8 cellular contexts compared by ENCODE assay signal in the genomic region with DNA sequence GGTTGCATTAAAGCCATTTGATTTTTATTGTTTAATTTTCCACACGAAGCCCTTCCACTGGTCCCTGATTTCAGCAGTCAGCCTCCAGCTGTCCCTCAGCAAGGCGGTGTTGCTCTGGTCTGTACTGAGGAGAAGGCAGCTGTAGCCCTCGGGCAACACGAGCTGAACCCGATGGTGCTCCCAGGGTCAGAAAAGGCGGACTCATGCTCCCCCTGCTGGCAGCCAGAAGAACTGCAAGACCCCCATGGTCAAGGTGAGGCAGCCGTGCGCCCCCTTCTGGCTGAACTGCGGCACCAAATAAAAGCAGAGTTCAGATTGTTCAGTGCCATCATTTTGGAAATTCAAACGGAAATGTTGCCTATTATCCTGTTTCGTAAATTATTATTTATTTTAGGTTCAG.
DNase-seq lines count a peak whose midpoint lies in the region; ATAC-seq and TF ChIP-seq lines count a peak whose summit lies in the region.
"Not testable (repeated sequence)": the region's sequence is repeated elsewhere in the genome, so short reads cannot be mapped to it uniquely, and the experiment has no call there.

No MANE protein-coding gene starts in this region.

- intact Hi-C loops in CD8-positive, alpha-beta T cell (cut with DNase I, micrococcal nuclease); naive thymus-derived CD4-positive, alpha-beta T cell (cut with micrococcal nuclease): not testable (repeated sequence)

- H3K27me3 Mint-ChIP-seq in CD8-positive, alpha-beta T cell (ENCODE audit: low read depth); activated T-helper 17 cell treated with anti-CD3 and anti-CD28 coated beads, Interleukin-2, amount 50 U/mL, for 72 hours; naive thymus-derived CD4-positive, alpha-beta T cell: not testable (repeated sequence)

- POLR2A ChIA-PET in CD8-positive, alpha-beta T cell (lab: Charles Lee); naive thymus-derived CD4-positive, alpha-beta T cell (lab: Charles Lee): not testable (repeated sequence)

- H3K4me3 ChIP-seq in CD8-positive, alpha-beta T cell (ENCODE audit: low read depth, low read length); naive thymus-derived CD4-positive, alpha-beta T cell (ENCODE audit: low read length): not testable (repeated sequence)

- not testable (repeated sequence) for H3K4me1 ChIP-seq in CD8-positive, alpha-beta T cell (ENCODE audit: insufficient read depth, low read length); naive thymus-derived CD4-positive, alpha-beta T cell (ENCODE audit: control insufficient read depth in 2 of 2, insufficient read depth in 2 of 2, low read length in 2 of 2)

- not testable (repeated sequence) for H3K4me1 Mint-ChIP-seq in CD8-positive, alpha-beta T cell (ENCODE audit: low read depth); activated T-helper 17 cell treated with anti-CD3 and anti-CD28 coated beads, Interleukin-2, amount 50 U/mL, for 72 hours; naive thymus-derived CD4-positive, alpha-beta T cell

- not testable (repeated sequence) for H3K4me3 Mint-ChIP-seq in CD8-positive, alpha-beta T cell; activated T-helper 17 cell treated with anti-CD3 and anti-CD28 coated beads, Interleukin-2, amount 50 U/mL, for 72 hours; naive thymus-derived CD4-positive, alpha-beta T cell

- H3K9me3 ChIP-seq in CD8-positive, alpha-beta T cell (ENCODE audit: low read length); naive thymus-derived CD4-positive, alpha-beta T cell (ENCODE audit: control insufficient read depth in 2 of 3, low read length in 3 of 3): not testable (repeated sequence)

- CTCF ChIA-PET in CD8-positive, alpha-beta T cell (lab: Charles Lee); naive thymus-derived CD4-positive, alpha-beta T cell (lab: Charles Lee): not testable (repeated sequence)

- not testable (repeated sequence) for H3K27ac Mint-ChIP-seq in CD8-positive, alpha-beta T cell; activated T-helper 17 cell treated with anti-CD3 and anti-CD28 coated beads, Interleukin-2, amount 50 U/mL, for 72 hours; naive thymus-derived CD4-positive, alpha-beta T cell

- not testable (repeated sequence) for H3K27ac ChIP-seq in CD8-positive, alpha-beta T cell (ENCODE audit: low read depth, low read length); naive thymus-derived CD4-positive, alpha-beta T cell (ENCODE audit: low read depth, low read length)

- not testable (repeated sequence) for H3K36me3 Mint-ChIP-seq in CD8-positive, alpha-beta T cell; activated T-helper 17 cell treated with anti-CD3 and anti-CD28 coated beads, Interleukin-2, amount 50 U/mL, for 72 hours (ENCODE audit: low read depth); naive thymus-derived CD4-positive, alpha-beta T cell

- not testable (repeated sequence) for H3K36me3 ChIP-seq in CD8-positive, alpha-beta T cell (ENCODE audit: insufficient read depth, low read length); naive thymus-derived CD4-positive, alpha-beta T cell (ENCODE audit: control insufficient read depth in 2 of 3, insufficient read depth in 3 of 3, low read length in 3 of 3)

- not testable (repeated sequence) for H3K9me3 Mint-ChIP-seq in CD8-positive, alpha-beta T cell; activated T-helper 17 cell treated with anti-CD3 and anti-CD28 coated beads, Interleukin-2, amount 50 U/mL, for 72 hours; naive thymus-derived CD4-positive, alpha-beta T cell

- TF ChIP-seq CTCF in CD8-positive, alpha-beta T cell (IDR thresholded peaks at IDR 0.05) = not testable (repeated sequence)

- ATAC-seq in CD8-positive, alpha-beta T cell = peak; percentile 59
- peak; percentile 90 for ATAC-seq in GM19372 (IDR thresholded peaks at IDR 0.05; ENCODE audit: low read depth, unreplicated experiment)
- peak; percentile 87 for ATAC-seq in GM21619 (IDR thresholded peaks at IDR 0.05; ENCODE audit: unreplicated experiment)
- peak; percentile 90 for ATAC-seq in HG02884 (IDR thresholded peaks at IDR 0.05; ENCODE audit: unreplicated experiment)
- ATAC-seq in HG03196 (IDR thresholded peaks at IDR 0.05; ENCODE audit: unreplicated experiment) = peak; percentile 84
- ATAC-seq in HG03571 (IDR thresholded peaks at IDR 0.05; ENCODE audit: unreplicated experiment) = peak; percentile 76
- peak; percentile 55 for ATAC-seq in activated T-helper 17 cell treated with anti-CD3 and anti-CD28 coated beads, Interleukin-2, amount 50 U/mL, for 72 hours (replicated peaks)
- ATAC-seq in naive thymus-derived CD4-positive, alpha-beta T cell = peak; percentile 69

- not testable (repeated sequence) for H3K27me3 ChIP-seq in CD8-positive, alpha-beta T cell (ENCODE audit: insufficient read depth, low read length); naive thymus-derived CD4-positive, alpha-beta T cell (ENCODE audit: control insufficient read depth in 2 of 2, insufficient read depth in 2 of 2, low read length in 2 of 2)

- not testable (repeated sequence) for DNase-seq in CD8-positive, alpha-beta T cell; naive thymus-derived CD4-positive, alpha-beta T cell
